8 cellular contexts compared by ENCODE assay signal in genomic region chr4:153248641-153249198, GRCh38. TPM values are rescaled to one million over a fixed set of nuclear protein-coding genes. Genes with fewer than 3 reads are reported as not detected.
DNase-seq lines count a peak whose midpoint lies in the region; ATAC-seq, FAIRE-seq and TF ChIP-seq lines count a peak whose summit lies in the region.

No MANE protein-coding gene starts in this region.

- H3K27ac ChIP-seq in HUES48 (ENCODE audit: low read depth, low read length) (peak overlapping the region; percentile 89), right cardiac atrium (ENCODE audit: low read length) (peak overlapping the region; percentile 55)

- FAIRE-seq in H54 (lab: Jason Lieb, UNC): no peak

- H3K4me3 Mint-ChIP-seq in activated T-helper 1 cell treated with anti-CD3 and anti-CD28 coated beads, Interleukin-12 subunit alpha, Interleukin-12 subunit beta, Interleukin-2, Interleukin-4 antibody, amounts not matched to agents 30 ng/mL and 10 ng/mL and 1 ng/mL, durations not matched to agents 14 hours and 24 hours and 36 hours: peak overlapping the region; percentile 86
- H3K4me3 Mint-ChIP-seq in stimulated activated effector memory CD8-positive, alpha-beta T cell treated with anti-CD3 and anti-CD28 coated beads, Interleukin-12 subunit alpha, Interleukin-12 subunit beta, amount 100 ng/mL, for 72 hours: peak overlapping the region; percentile 77

- H3K36me3 ChIP-seq in HUES48 (ENCODE audit: control insufficient read depth, insufficient read depth, low read length): no peaks in the 10 kb centered on the region

- 16% methylated on average over 14 of the region's 14 CpGs for WGBS in right cardiac atrium

- no peaks in the 10 kb centered on the region for H3K36me3 Mint-ChIP-seq in activated T-helper 1 cell treated with anti-CD3 and anti-CD28 coated beads, Interleukin-12 subunit alpha, Interleukin-12 subunit beta, Interleukin-2, Interleukin-4 antibody, amounts not matched to agents 30 ng/mL and 10 ng/mL and 1 ng/mL, durations not matched to agents 14 hours and 24 hours and 36 hours (ENCODE audit: low read depth)
- no peaks in the 10 kb centered on the region for H3K36me3 Mint-ChIP-seq in stimulated activated effector memory CD8-positive, alpha-beta T cell treated with anti-CD3 and anti-CD28 coated beads, Interleukin-12 subunit alpha, Interleukin-12 subunit beta, amount 100 ng/mL, for 72 hours

- no peak for DNase-seq in activated T-helper 1 cell treated with anti-CD3 and anti-CD28 coated beads, Interleukin-12 subunit alpha, Interleukin-12 subunit beta, Interleukin-2, Interleukin-4 antibody, amounts not matched to agents 30 ng/mL and 10 ng/mL and 1 ng/mL, durations not matched to agents 14 hours and 24 hours and 36 hours (ENCODE audit: low spot score)
- peak in 2 of 3 donors; percentile 19 to 50 for DNase-seq in right cardiac atrium
- no peak for DNase-seq in stimulated activated effector memory CD8-positive, alpha-beta T cell treated with anti-CD3 and anti-CD28 coated beads, Interleukin-12 subunit alpha, Interleukin-12 subunit beta, amount 100 ng/mL, for 72 hours (ENCODE audit: low spot score in 2 of 2)
- no peak for DNase-seq in inferior parietal cortex (ENCODE audit: extremely low spot score)
- no peak for DNase-seq in H54 (ENCODE audit: insufficient read length, low spot score)
- no peak for DNase-seq in SW 1271 (lab: John Stamatoyannopoulos, UW)

- peaks cover 23% of the 10 kb centered on the region for H3K4me1 Mint-ChIP-seq in activated T-helper 1 cell treated with anti-CD3 and anti-CD28 coated beads, Interleukin-12 subunit alpha, Interleukin-12 subunit beta, Interleukin-2, Interleukin-4 antibody, amounts not matched to agents 30 ng/mL and 10 ng/mL and 1 ng/mL, durations not matched to agents 14 hours and 24 hours and 36 hours (ENCODE audit: low read depth)
- peaks cover 9% of the 10 kb centered on the region for H3K4me1 Mint-ChIP-seq in stimulated activated effector memory CD8-positive, alpha-beta T cell treated with anti-CD3 and anti-CD28 coated beads, Interleukin-12 subunit alpha, Interleukin-12 subunit beta, amount 100 ng/mL, for 72 hours

- intact Hi-C loops in activated T-helper 1 cell treated with anti-CD3 and anti-CD28 coated beads, Interleukin-12 subunit alpha, Interleukin-12 subunit beta, Interleukin-2, Interleukin-4 antibody, amounts not matched to agents 30 ng/mL and 10 ng/mL and 1 ng/mL, durations not matched to agents 14 hours and 24 hours and 36 hours (cut with micrococcal nuclease): loop anchor here (1.0 to 5.0 kb wide), 5 partner anchors 26 to 468 kb away; partner anchors contain the start of gene TMEM131L
- intact Hi-C loops in right cardiac atrium (cut with DNase I): no loop called here

- no peaks in the 10 kb centered on the region for H3K9me3 Mint-ChIP-seq in activated T-helper 1 cell treated with anti-CD3 and anti-CD28 coated beads, Interleukin-12 subunit alpha, Interleukin-12 subunit beta, Interleukin-2, Interleukin-4 antibody, amounts not matched to agents 30 ng/mL and 10 ng/mL and 1 ng/mL, durations not matched to agents 14 hours and 24 hours and 36 hours
- no peaks in the 10 kb centered on the region for H3K9me3 Mint-ChIP-seq in stimulated activated effector memory CD8-positive, alpha-beta T cell treated with anti-CD3 and anti-CD28 coated beads, Interleukin-12 subunit alpha, Interleukin-12 subunit beta, amount 100 ng/mL, for 72 hours

- H3K27ac Mint-ChIP-seq in activated T-helper 1 cell treated with anti-CD3 and anti-CD28 coated beads, Interleukin-12 subunit alpha, Interleukin-12 subunit beta, Interleukin-2, Interleukin-4 antibody, amounts not matched to agents 30 ng/mL and 10 ng/mL and 1 ng/mL, durations not matched to agents 14 hours and 24 hours and 36 hours: no peak overlapping the region
- H3K27ac Mint-ChIP-seq in stimulated activated effector memory CD8-positive, alpha-beta T cell treated with anti-CD3 and anti-CD28 coated beads, Interleukin-12 subunit alpha, Interleukin-12 subunit beta, amount 100 ng/mL, for 72 hours: peak overlapping the region; percentile 73

- ATAC-seq in GM18868 (IDR thresholded peaks at IDR 0.05; ENCODE audit: unreplicated experiment) (peak; percentile 0), right cardiac atrium (peak; percentile 10 to 48)
- no peak for ATAC-seq in stimulated activated effector memory CD8-positive, alpha-beta T cell treated with anti-CD3 and anti-CD28 coated beads, Interleukin-12 subunit alpha, Interleukin-12 subunit beta, amount 100 ng/mL, for 72 hours

- H3K4me3 ChIP-seq in HUES48 (ENCODE audit: low read depth, low read length) (peak overlapping the region; percentile 68), right cardiac atrium (ENCODE audit: low read length) (peak overlapping the region; percentile 97)

- no peaks in the 10 kb centered on the region for H3K9me3 ChIP-seq in HUES48 (ENCODE audit: control insufficient read depth, insufficient read depth, low read length)
- no peaks in the 10 kb centered on the region for H3K9me3 ChIP-seq in right cardiac atrium (ENCODE audit: control insufficient read depth, low read length)

- peaks cover 16% of the 10 kb centered on the region for H3K4me1 ChIP-seq in HUES48 (ENCODE audit: control insufficient read depth, insufficient read depth, low read length)
- H3K4me1 ChIP-seq in right cardiac atrium (ENCODE audit: control insufficient read depth, insufficient read depth, low read length): peaks cover 12% of the 10 kb centered on the region

- H3K27me3 Mint-ChIP-seq in activated T-helper 1 cell treated with anti-CD3 and anti-CD28 coated beads, Interleukin-12 subunit alpha, Interleukin-12 subunit beta, Interleukin-2, Interleukin-4 antibody, amounts not matched to agents 30 ng/mL and 10 ng/mL and 1 ng/mL, durations not matched to agents 14 hours and 24 hours and 36 hours (ENCODE audit: insufficient read depth): peaks cover 14% of the 10 kb centered on the region

- peak overlapping the region; percentile 37; the same call in 1 of the 2 replicates for H3K9ac ChIP-seq in HUES48 (ENCODE audit: low read depth, low read length)

- no peak for TF ChIP-seq POLR2A in H54 (IDR thresholded peaks at IDR 0.05; ENCODE audit: low read depth, low read length)

- no peaks in the 10 kb centered on the region for H3K27me3 ChIP-seq in HUES48 (ENCODE audit: control insufficient read depth, insufficient read depth, low read length)
- H3K27me3 ChIP-seq in right cardiac atrium (ENCODE audit: control insufficient read depth, insufficient read depth): no peaks in the 10 kb centered on the region

RNA-seq across cellular contexts. Expression of gene TRIM2, which starts 44.5 kb away (rescaled TPM):
- total RNA-seq in activated T-helper 1 cell treated with anti-CD3 and anti-CD28 coated beads, Interleukin-12 subunit alpha, Interleukin-12 subunit beta, Interleukin-2, Interleukin-4 antibody, amounts not matched to agents 30 ng/mL and 10 ng/mL and 1 ng/mL, durations not matched to agents 14 hours and 24 hours and 36 hours: 0.16 and 0.24 TPM in 2 replicates
- total RNA-seq in right cardiac atrium: 10 to 100 TPM; 28.0 to 45.3 (median 31.0) TPM
- polyA plus RNA-seq in right cardiac atrium: 7.6 TPM

Comparison
In these comparisons a context has a peak if more than half of its experiments do, and no peak if none do; other contexts are left out.
1. DNase-seq: peak in right cardiac atrium (2 of 3); none in activated T-helper 1 cell treated with anti-CD3 and anti-CD28 coated beads, Interleukin-12 subunit alpha, Interleukin-12 subunit beta, Interleukin-2, Interleukin-4 antibody, amounts not matched to agents 30 ng/mL and 10 ng/mL and 1 ng/mL, durations not matched to agents 14 hours and 24 hours and 36 hours (single experiment), stimulated activated effector memory CD8-positive, alpha-beta T cell treated with anti-CD3 and anti-CD28 coated beads, Interleukin-12 subunit alpha, Interleukin-12 subunit beta, amount 100 ng/mL, for 72 hours (0 of 2), inferior parietal cortex (single experiment), H54 (single experiment) and SW 1271 (0 of 2).
2. RNA of gene TRIM2, which starts 44.5 kb away (total RNA-seq): 28.0 to 45.3 TPM in right cardiac atrium; 0.16 to 0.24 TPM in activated T-helper 1 cell treated with anti-CD3 and anti-CD28 coated beads, Interleukin-12 subunit alpha, Interleukin-12 subunit beta, Interleukin-2, Interleukin-4 antibody, amounts not matched to agents 30 ng/mL and 10 ng/mL and 1 ng/mL, durations not matched to agents 14 hours and 24 hours and 36 hours; every median in the first group is over 10 times any median in the second.